ENCODE assay signal across 25 cellular contexts in the genomic region with DNA sequence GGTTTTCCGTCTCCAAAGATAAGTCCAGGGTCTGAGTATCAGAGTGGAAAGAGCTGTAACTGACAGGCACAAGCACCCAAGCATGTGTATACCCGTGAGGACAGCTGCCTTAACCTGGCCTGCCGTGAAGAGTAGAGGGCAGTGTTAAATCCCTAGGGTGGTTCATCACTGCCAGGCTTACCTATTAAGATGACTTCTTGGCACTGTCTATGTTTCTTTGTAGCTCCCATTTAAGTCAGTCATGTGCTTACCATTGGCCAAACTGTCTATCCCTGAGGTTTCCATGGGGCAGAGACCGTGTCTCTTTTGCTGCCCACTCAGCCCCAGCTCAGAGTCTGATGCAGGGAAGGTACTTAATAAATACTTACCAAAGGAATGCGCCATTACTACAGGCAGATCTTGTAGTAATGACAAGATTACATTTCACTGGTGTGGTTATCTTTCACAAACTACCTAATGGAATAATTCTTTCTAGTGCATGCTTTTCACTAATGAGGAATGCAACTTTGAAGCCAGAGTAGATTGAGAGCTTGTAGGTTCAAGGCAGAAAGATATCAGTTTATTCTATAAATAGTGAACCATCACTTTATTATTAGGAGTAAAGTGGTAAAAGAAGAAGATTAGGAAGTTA.
"Had no signal": no experiment of that assay in that cellular context is flagged by ENCODE, and none has a peak within 500 bp of the region (broad histone marks: within the 10 kb centered on the region; RNA-seq: fewer than 3 reads in every experiment).

No MANE protein-coding gene starts in this region.

- H3K27ac ChIP-seq: brain microvascular endothelial cell, SJCRH30 had no signal

- H3K4me3 Mint-ChIP-seq: activated CD8-positive, alpha-beta T cell treated with anti-CD3 and anti-CD28 coated beads, Interleukin-2, amount 10 ng/mL, durations not matched to agents 7 days and 5 days; activated naive CD8-positive, alpha-beta T cell treated with anti-CD3 and anti-CD28 coated beads, Interleukin-2, amount 50 U/mL, for 24 hours; activated T-cell treated with anti-CD3 and anti-CD28 coated beads, Interleukin-2, amount 50 U/mL, for 24 hours; activated T-helper 1 cell treated with anti-CD3 and anti-CD28 coated beads, Interleukin-12 subunit alpha, Interleukin-12 subunit beta, Interleukin-2, Interleukin-4 antibody, amounts not matched to agents 30 ng/mL and 10 ng/mL and 1 ng/mL, durations not matched to agents 14 hours and 24 hours and 36 hours; IgD-negative memory B cell; T-helper 1 cell treated with Interleukin-12 subunit alpha and Interleukin-12 subunit beta and Interleukin-4 antibody, amounts not matched to agents 30 μg/mL and 1 μg/mL, for 36 hours had no signal

- H3K27me3 ChIP-seq: brain microvascular endothelial cell, SJCRH30 had no signal

- DNase-seq: activated CD4-positive, alpha-beta T cell treated with anti-CD3 and anti-CD28 coated beads for 4 hours; activated CD8-positive, alpha-beta memory T cell treated with anti-CD3 and anti-CD28 coated beads, Interleukin-2, amount 50 U/mL, for 48 hours; activated CD8-positive, alpha-beta T cell treated with anti-CD3 and anti-CD28 coated beads, Interleukin-2, amount 10 ng/mL, durations not matched to agents 7 days and 5 days; activated effector memory CD4-positive, alpha-beta T cell treated with Interleukin-2 at 50 U/mL for 16 hours; activated naive CD4-positive, alpha-beta T cell treated with Interleukin-2 at 50 U/mL for 16 hours; activated naive CD8-positive, alpha-beta T cell treated with anti-CD3 and anti-CD28 coated beads, Interleukin-2, amount 50 U/mL, for 24 hours; activated T-cell treated with anti-CD3 and anti-CD28 coated beads, Interleukin-2, amount 50 U/mL, for 24 hours; amygdala; brain microvascular endothelial cell; KG1; NCI-H1048; NCI-H146; NCI-H187 treated with DMSO at 0.1 percent for 48 hours; NCI-H2081 treated with DMSO at 0.1 percent for 48 hours; NCI-H2171 treated with DMSO at 0.1 percent for 48 hours; NCI-H345; NCI-H510A; NCI-H526 treated with DMSO at 0.1 percent for 48 hours; NCI-H82; Right ventricle myocardium superior; SJCRH30 had no signal

- H3K9me3 Mint-ChIP-seq: activated naive CD8-positive, alpha-beta T cell treated with anti-CD3 and anti-CD28 coated beads, Interleukin-2, amount 50 U/mL, for 24 hours; activated T-cell treated with anti-CD3 and anti-CD28 coated beads, Interleukin-2, amount 50 U/mL, for 24 hours; T-helper 1 cell treated with Interleukin-12 subunit alpha and Interleukin-12 subunit beta and Interleukin-4 antibody, amounts not matched to agents 30 μg/mL and 1 μg/mL, for 36 hours had no signal

- H3K27me3 Mint-ChIP-seq: activated naive CD8-positive, alpha-beta T cell treated with anti-CD3 and anti-CD28 coated beads, Interleukin-2, amount 50 U/mL, for 24 hours; activated T-cell treated with anti-CD3 and anti-CD28 coated beads, Interleukin-2, amount 50 U/mL, for 24 hours; IgD-negative memory B cell had no signal

- H3K4me3 ChIP-seq: SJCRH30 had no signal

- H3K27ac Mint-ChIP-seq: activated CD8-positive, alpha-beta T cell treated with anti-CD3 and anti-CD28 coated beads, Interleukin-2, amount 10 ng/mL, durations not matched to agents 7 days and 5 days; activated naive CD4-positive, alpha-beta T cell treated with anti-CD3 and anti-CD28 coated beads, Interleukin-2, amount 50 U/mL, for 72 hours; activated naive CD8-positive, alpha-beta T cell treated with anti-CD3 and anti-CD28 coated beads, Interleukin-2, amount 50 U/mL, for 24 hours; activated T-cell treated with anti-CD3 and anti-CD28 coated beads, Interleukin-2, amount 50 U/mL, for 24 hours; activated T-helper 1 cell treated with anti-CD3 and anti-CD28 coated beads, Interleukin-12 subunit alpha, Interleukin-12 subunit beta, Interleukin-2, Interleukin-4 antibody, amounts not matched to agents 30 ng/mL and 10 ng/mL and 1 ng/mL, durations not matched to agents 14 hours and 24 hours and 36 hours; IgD-negative memory B cell; T-helper 1 cell treated with Interleukin-12 subunit alpha and Interleukin-12 subunit beta and Interleukin-4 antibody, amounts not matched to agents 30 μg/mL and 1 μg/mL, for 36 hours had no signal

- H3K9me3 ChIP-seq: SJCRH30 had no signal

- H3K4me1 Mint-ChIP-seq: activated naive CD8-positive, alpha-beta T cell treated with anti-CD3 and anti-CD28 coated beads, Interleukin-2, amount 50 U/mL, for 24 hours; IgD-negative memory B cell had no signal

- H3K36me3 Mint-ChIP-seq: activated naive CD4-positive, alpha-beta T cell treated with anti-CD3 and anti-CD28 coated beads, Interleukin-2, amount 50 U/mL, for 72 hours; IgD-negative memory B cell had no signal

- H3K36me3 ChIP-seq: brain microvascular endothelial cell, SJCRH30 had no signal
